Comparison of ENCODE assay signal across 8 cellular contexts in genomic region chr15:64387562-64388168, GRCh38. TPM values are rescaled to one million over a fixed set of nuclear protein-coding genes. Genes with fewer than 3 reads are reported as not detected.
DNase-seq lines count a peak whose midpoint lies in the region; ATAC-seq, FAIRE-seq and TF ChIP-seq lines count a peak whose summit lies in the region.

TSS of gene TRIP4 (plus strand) at chr15:64387836. CDS start at chr15:64387864, 28 bp downstream.

- no peaks in the 10 kb centered on the region for H3K27me3 ChIP-seq in breast epithelium
- no peaks in the 10 kb centered on the region for H3K27me3 ChIP-seq in small intestine (ENCODE audit: control insufficient read depth in 2 of 2, insufficient read depth in 2 of 2, low read length in 2 of 2)

- TF ChIP-seq POLR2A in breast epithelium (IDR thresholded peaks at IDR 0.05), result no peak

- H3K36me3 ChIP-seq in breast epithelium (no peaks in the 10 kb centered on the region), small intestine (ENCODE audit: control insufficient read depth in 2 of 2, insufficient read depth in 2 of 2, low read length in 2 of 2) (no peaks in the 10 kb centered on the region)

- 0% methylated on average over 34 to 35 of the region's 35 CpGs for WGBS in small intestine, 3 donors

- peak; percentile 93 for ATAC-seq in GM18858 (IDR thresholded peaks at IDR 0.05; ENCODE audit: unreplicated experiment)
- ATAC-seq in HG03095 (IDR thresholded peaks at IDR 0.05; ENCODE audit: unreplicated experiment), result peak; percentile 93

- DNase-seq in NCI-H2196 treated with DMSO at 0.1 percent for 48 hours (lab: John Stamatoyannopoulos, UW; ENCODE audit: unreplicated experiment), result peak; percentile 81
- peak; percentile 92 to 94 for DNase-seq in breast epithelium (ENCODE audit: low spot score in 2 of 2)
- peak; percentile 96 for DNase-seq in iPS-NIHi11 (ENCODE audit: low spot score)
- DNase-seq in small intestine, result peak; percentile 98

- FAIRE-seq in A204.1 (lab: Jason Lieb, UNC) (peak; percentile 90), small intestine (lab: Jason Lieb, UNC) (no peak)

- H3K9me3 ChIP-seq in breast epithelium, result no peaks in the 10 kb centered on the region
- H3K9me3 ChIP-seq in small intestine (ENCODE audit: control insufficient read depth, low read depth), result no peaks in the 10 kb centered on the region

- TF ChIP-seq CTCF in VCaP (conservative IDR thresholded peaks at IDR 0.05), result no peak
- peak in 1 of 3 donors; percentile 20 for TF ChIP-seq CTCF in breast epithelium (IDR thresholded peaks at IDR 0.05)

- no peaks in the 10 kb centered on the region for H3K4me1 ChIP-seq in breast epithelium
- peaks cover 2 to 8% of the 10 kb centered on the region in 2 donors for H3K4me1 ChIP-seq in small intestine (ENCODE audit: control insufficient read depth in 2 of 2, insufficient read depth in 1 of 2, low read depth in 1 of 2, low read length in 1 of 2)

- intact Hi-C loops in breast epithelium (cut with DNase I; ENCODE audit: low total_unique reads), result no loop called here

- H3K4me3 ChIP-seq in breast epithelium (peak within 1 kb of the TSS; percentile 77 to 88 (median 81)), small intestine (ENCODE audit: low read depth in 1 of 2, low read length in 2 of 2) (peak within 1 kb of the TSS; percentile 64 to 90)

- H3K27ac ChIP-seq in VCaP (peak within 1 kb of the TSS; percentile 74), breast epithelium (peak within 1 kb of the TSS; percentile 22 to 72), small intestine (ENCODE audit: low read depth in 1 of 2, low read length in 1 of 2) (peak within 1 kb of the TSS; percentile 90 to 93)

RNA-seq across cellular contexts. Expression of gene TRIP4, which starts in this region (rescaled TPM):
- 10 to 100 TPM; 11.8 to 17.1 (median 16.1) TPM for total RNA-seq in breast epithelium
- polyA plus RNA-seq in small intestine, result 10 to 100 TPM; 21.9 to 63.3 (median 37.3) TPM

Comparison
In these comparisons a context has a peak if more than half of its experiments do, and no peak if none do; other contexts are left out.
1. Peak in every context shown above with its lines: DNase-seq, ATAC-seq, H3K4me3 ChIP-seq and H3K27ac ChIP-seq.